ENCODE assay signal across 8 cellular contexts in the genomic region with DNA sequence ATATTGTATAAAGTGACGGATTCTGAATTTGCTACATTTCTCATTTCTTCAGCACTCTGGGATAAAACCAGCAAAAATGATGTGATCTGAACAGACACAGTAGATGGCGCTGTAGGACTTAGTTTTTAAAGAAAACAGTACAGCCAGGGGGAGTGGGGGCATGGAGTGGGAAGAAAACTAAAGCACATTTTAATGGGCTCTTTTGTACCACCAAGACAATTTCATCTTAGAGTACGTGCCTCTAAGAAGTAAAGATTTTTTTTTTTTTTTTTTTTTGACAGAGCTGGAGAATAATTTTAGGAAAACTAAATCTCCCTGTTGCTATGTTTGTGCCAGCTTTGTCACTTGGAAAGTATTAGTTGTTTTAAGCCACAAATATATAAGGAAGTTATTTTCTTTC.
DNase-seq lines count a peak whose midpoint lies in the region; ATAC-seq and TF ChIP-seq lines count a peak whose summit lies in the region.

No MANE protein-coding gene starts in this region.

- H3K4me3 ChIP-seq in OCI-LY3 (ENCODE audit: low read length) (no peak overlapping the region), retinal pigment epithelial cell (ENCODE audit: low read length) (no peak overlapping the region)

- no peaks in the 10 kb centered on the region for H3K36me3 ChIP-seq in OCI-LY3 (replicated peaks; ENCODE audit: low read depth, low read length)

- ATAC-seq in left ventricle myocardium superior (peak; percentile 52), GM18517 (IDR thresholded peaks at IDR 0.05; ENCODE audit: unreplicated experiment) (no peak), HG03280 (IDR thresholded peaks at IDR 0.05; ENCODE audit: unreplicated experiment) (no peak)

- no peaks in the 10 kb centered on the region for H3K9me3 ChIP-seq in OCI-LY3 (ENCODE audit: insufficient read depth, low read length)

- intact Hi-C loops in left ventricle myocardium superior (cut with micrococcal nuclease) = loop anchor here (5.0 to 10.0 kb wide), 2 partner anchors 303 to 581 kb away; no protein-coding TSS in a partner anchor

- H3K27me3 ChIP-seq in OCI-LY3 (ENCODE audit: low read depth, low read length) = no peaks in the 10 kb centered on the region

- TF ChIP-seq CTCF in OCI-LY3 (IDR thresholded peaks at IDR 0.05; ENCODE audit: low read depth, low read length) (peak; percentile 93), retinal pigment epithelial cell (conservative IDR thresholded peaks at IDR 0.05; ENCODE audit: low read depth, low read length) (peak; percentile 63)

- H4K20me1 ChIP-seq in OCI-LY3 (ENCODE audit: insufficient read depth, low read length) = no peaks in the 10 kb centered on the region

- H3K27ac ChIP-seq in OCI-LY3 (ENCODE audit: low read length) = no peak overlapping the region

- H3K79me2 ChIP-seq in OCI-LY3 (ENCODE audit: low read length) = no peaks in the 10 kb centered on the region

- no peak overlapping the region for H3K4me2 ChIP-seq in OCI-LY3 (ENCODE audit: low read length)

- peaks cover 6% of the 10 kb centered on the region for H3K4me1 ChIP-seq in OCI-LY3 (ENCODE audit: low read length)

- H3K9ac ChIP-seq in OCI-LY3 (ENCODE audit: low read length) = no peak overlapping the region

- peak; percentile 83 for DNase-seq in DMS53 (lab: John Stamatoyannopoulos, UW)
- DNase-seq in KG1 (lab: John Stamatoyannopoulos, UW) = peak; percentile 30
- DNase-seq in activated naive CD8-positive, alpha-beta T cell treated with anti-CD3 and anti-CD28 coated beads, Interleukin-2, amount 50 U/mL, for 16 hours (ENCODE audit: low read depth, low spot score) = peak; percentile 21
- no peak for DNase-seq in left ventricle myocardium superior
- DNase-seq in retinal pigment epithelial cell (ENCODE audit: low read depth) = peak; percentile 85

- no peak overlapping the region for H2AFZ ChIP-seq in OCI-LY3 (ENCODE audit: low read depth, low read length)
